In genomic region chr1:87914396-87914795, GRCh38 we compare ENCODE assay signal across 13 cellular contexts.
DNase-seq lines count a peak whose midpoint lies in the region; FAIRE-seq and TF ChIP-seq lines count a peak whose summit lies in the region.
"Had no signal": no experiment of that assay in that cellular context is flagged by ENCODE, and none has a peak within 500 bp of the region (broad histone marks: within the 10 kb centered on the region; RNA-seq: fewer than 3 reads in every experiment).

No MANE protein-coding gene starts in this region.

- H3K4me2 ChIP-seq in MM.1S (ENCODE audit: low read depth, low read length), result no peak overlapping the region

- H3K36me3 ChIP-seq in MM.1S (replicated peaks; ENCODE audit: insufficient read depth, low read length), result no peaks in the 10 kb centered on the region
- H3K36me3 ChIP-seq in bronchial epithelial cell (ENCODE audit: control insufficient read depth, insufficient read depth, low read length), result no peaks in the 10 kb centered on the region

- H3K4me1 ChIP-seq in MM.1S (ENCODE audit: low read length), result no peaks in the 10 kb centered on the region

- H3K4me3 ChIP-seq in MM.1S (ENCODE audit: low read length) (no peak overlapping the region), bronchial epithelial cell (ENCODE audit: low read depth, low read length) (no peak overlapping the region)

- H2AFZ ChIP-seq in MM.1S (ENCODE audit: low read length), result no peak overlapping the region

- H3K9ac ChIP-seq in MM.1S (ENCODE audit: low read length), result no peak overlapping the region

- TF ChIP-seq CTCF in MM.1S (IDR thresholded peaks at IDR 0.05; ENCODE audit: low read length), result no peak
- TF ChIP-seq CTCF in bronchial epithelial cell (IDR thresholded peaks at IDR 0.05; ENCODE audit: insufficient read depth, low read length, severe bottlenecking), result no peak

- H3K9me3 ChIP-seq in MM.1S (replicated peaks; ENCODE audit: insufficient read depth, low read length), result no peaks in the 10 kb centered on the region

- H3K27ac ChIP-seq in MM.1S (ENCODE audit: low read length), result no peak overlapping the region

- FAIRE-seq in GM19239 (lab: Jason Lieb, UNC) (peak; percentile 23), bronchial epithelial cell (lab: Jason Lieb, UNC) (no peak)
- FAIRE-seq: HTR-8/SVneo had no signal

- H3K9me2 ChIP-seq in MM.1S (replicated peaks; ENCODE audit: insufficient read depth, low read length), result no peaks in the 10 kb centered on the region

- H3K79me2 ChIP-seq in MM.1S (ENCODE audit: low read length), result no peaks in the 10 kb centered on the region

- no peaks in the 10 kb centered on the region for H3F3A ChIP-seq in MM.1S (ENCODE audit: insufficient read depth, low read length)

- no peaks in the 10 kb centered on the region for H4K20me1 ChIP-seq in MM.1S (ENCODE audit: insufficient read depth, low read length)

- DNase-seq in GM19239 (ENCODE audit: insufficient read length, low spot score), result no peak
- peak; percentile 10 for DNase-seq in MM.1S
- DNase-seq in bronchial epithelial cell (ENCODE audit: low read depth), result peak; percentile 5
- DNase-seq in mucosa of gallbladder (ENCODE audit: low spot score), result no peak
- no peak for DNase-seq in DMS153 treated with DMSO at 0.1 percent for 48 hours (lab: John Stamatoyannopoulos, UW; ENCODE audit: unreplicated experiment)
- no peak for DNase-seq in SW 1271 (lab: John Stamatoyannopoulos, UW)
- DNase-seq: CD8-positive, alpha-beta T cell; COR-L47; DMS53; GF-D8; HCEC 1CT; HFFc6 had no signal

- H3K27me3 ChIP-seq in MM.1S (replicated peaks; ENCODE audit: insufficient read depth, low read length) (no peaks in the 10 kb centered on the region), bronchial epithelial cell (ENCODE audit: control insufficient read depth, insufficient read depth, low read length) (no peaks in the 10 kb centered on the region)

Comparison
In these comparisons a context has a peak if more than half of its experiments do, and no peak if none do; other contexts are left out.
1. DNase-seq: peak in MM.1S (single experiment) and bronchial epithelial cell (single experiment); none in GM19239 (single experiment), mucosa of gallbladder (single experiment), DMS153 treated with DMSO at 0.1 percent for 48 hours (single experiment) and SW 1271 (0 of 2).